Comparison of ENCODE assay signal across 13 cellular contexts in genomic region chr3:29757054-29757777, GRCh38.
A peak's percentile ranks its signal among the peaks of the same experiment; 100 is the strongest.
DNase-seq lines count a peak whose midpoint lies in the region; FAIRE-seq and TF ChIP-seq lines count a peak whose summit lies in the region.
"Had no signal": no experiment of that assay in that cellular context is flagged by ENCODE, and none has a peak within 500 bp of the region (broad histone marks: within the 10 kb centered on the region; RNA-seq: fewer than 3 reads in every experiment).

No MANE protein-coding gene starts in this region.

- no peak overlapping the region for H3K4me3 ChIP-seq in bronchial epithelial cell (ENCODE audit: low read depth, low read length)

- H3K9me3 Mint-ChIP-seq in mesothelial cell of epicardium: no peaks in the 10 kb centered on the region
- H3K9me3 Mint-ChIP-seq: nephron progenitor cell had no signal

- H3K27ac ChIP-seq in substantia nigra (ENCODE audit: low read depth, low read length, poor library complexity, severe bottlenecking): no peak overlapping the region

- peak; percentile 0 for DNase-seq in DMS79 (lab: John Stamatoyannopoulos, UW)
- DNase-seq in NCI-H1105 treated with DMSO at 0.1 percent for 48 hours (lab: John Stamatoyannopoulos, UW): peak; percentile 40
- peak; percentile 87 for DNase-seq in bronchial epithelial cell (ENCODE audit: low read depth)
- no peak for DNase-seq in mesothelial cell of epicardium (ENCODE audit: low spot score in 2 of 2, unreplicated experiment in 2 of 2)
- DNase-seq in AML-193 (lab: John Stamatoyannopoulos, UW): no peak
- no peak for DNase-seq in UCSD-AML1 (lab: John Stamatoyannopoulos, UW; ENCODE audit: unreplicated experiment)
- no peak for DNase-seq in substantia nigra (lab: John Stamatoyannopoulos, UW)
- no peak for DNase-seq in HuH-7.5 (ENCODE audit: low spot score)
- DNase-seq: BE2C; hypothalamus; NCI-H2107; nephron progenitor cell; stimulated activated CD4-positive, alpha-beta T cell treated with anti-CD3 and anti-CD28 coated beads, Interleukin-2, amount 100 ng/mL, for 24 hours had no signal

- no peak overlapping the region for H3K4me3 Mint-ChIP-seq in mesothelial cell of epicardium
- H3K4me3 Mint-ChIP-seq: nephron progenitor cell had no signal

- H3K27me3 Mint-ChIP-seq in mesothelial cell of epicardium (ENCODE audit: low read depth): no peaks in the 10 kb centered on the region

- H3K27me3 ChIP-seq in bronchial epithelial cell (ENCODE audit: control insufficient read depth, insufficient read depth, low read length): no peaks in the 10 kb centered on the region
- H3K27me3 ChIP-seq: BE2C had no signal

- H3K36me3 ChIP-seq in bronchial epithelial cell (ENCODE audit: control insufficient read depth, insufficient read depth, low read length): no peaks in the 10 kb centered on the region
- H3K36me3 ChIP-seq: BE2C had no signal

- peaks cover 68% of the 10 kb centered on the region for H3K4me1 Mint-ChIP-seq in mesothelial cell of epicardium

- TF ChIP-seq CTCF in bronchial epithelial cell (IDR thresholded peaks at IDR 0.05; ENCODE audit: insufficient read depth, low read length, severe bottlenecking) (no peak), mesothelial cell of epicardium (IDR thresholded peaks at IDR 0.05; ENCODE audit: unreplicated experiment) (no peak)

- H3K36me3 Mint-ChIP-seq in mesothelial cell of epicardium: no peaks in the 10 kb centered on the region

- no peak for FAIRE-seq in bronchial epithelial cell (lab: Jason Lieb, UNC)

- peak overlapping the region; percentile 76 for H3K27ac Mint-ChIP-seq in mesothelial cell of epicardium
- H3K27ac Mint-ChIP-seq: nephron progenitor cell had no signal

Comparison
In these comparisons a context has a peak if more than half of its experiments do, and no peak if none do; other contexts are left out.
1. DNase-seq: peak in DMS79 (single experiment), NCI-H1105 treated with DMSO at 0.1 percent for 48 hours (single experiment) and bronchial epithelial cell (single experiment); none in mesothelial cell of epicardium (0 of 2), AML-193 (0 of 2), UCSD-AML1 (single experiment), substantia nigra (0 of 49) and HuH-7.5 (single experiment).